Comparison of ENCODE assay signal across 8 cellular contexts in the genomic region with DNA sequence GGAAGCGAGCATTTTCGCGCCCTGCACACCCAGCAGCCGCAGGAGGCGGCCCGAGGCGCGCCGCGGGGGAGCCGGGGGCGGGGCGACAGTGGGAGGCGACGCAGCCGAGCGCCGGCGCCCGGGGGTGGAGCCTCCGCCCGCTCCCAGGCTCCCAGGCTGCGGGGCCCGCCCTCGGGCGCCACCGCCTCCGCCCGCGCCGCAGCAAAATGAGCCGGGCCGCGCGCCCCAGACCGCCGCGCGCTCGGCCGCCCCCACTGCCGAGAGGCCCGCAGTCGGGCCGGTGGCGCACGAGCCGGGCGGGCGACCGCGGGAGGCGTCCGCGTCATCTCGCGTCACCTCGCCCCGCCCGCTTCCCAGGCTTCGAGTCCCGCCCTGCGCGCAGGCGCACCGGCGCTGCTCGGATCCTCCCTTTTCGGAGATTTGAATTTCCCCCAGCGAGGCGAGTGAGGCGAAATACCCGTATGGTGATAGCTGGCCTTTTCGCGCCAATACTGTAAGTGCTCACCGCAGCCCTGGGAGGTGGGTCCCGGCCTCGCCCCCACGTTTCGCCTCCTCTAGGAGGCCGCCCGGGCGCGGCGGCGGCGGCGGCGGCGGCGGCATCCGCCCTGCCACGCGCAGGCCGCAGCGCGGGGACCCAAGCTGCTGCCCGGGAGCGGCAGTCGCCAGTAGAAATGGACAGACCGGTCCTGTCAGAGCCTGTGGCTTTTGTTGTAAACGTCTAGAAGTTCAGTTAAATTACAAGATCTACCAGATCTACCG. TPM values are rescaled to one million over a fixed set of nuclear protein-coding genes. Genes with fewer than 3 reads are reported as not detected.
DNase-seq lines count a peak whose midpoint lies in the region; ATAC-seq, FAIRE-seq and TF ChIP-seq lines count a peak whose summit lies in the region.

A gene with protein sequence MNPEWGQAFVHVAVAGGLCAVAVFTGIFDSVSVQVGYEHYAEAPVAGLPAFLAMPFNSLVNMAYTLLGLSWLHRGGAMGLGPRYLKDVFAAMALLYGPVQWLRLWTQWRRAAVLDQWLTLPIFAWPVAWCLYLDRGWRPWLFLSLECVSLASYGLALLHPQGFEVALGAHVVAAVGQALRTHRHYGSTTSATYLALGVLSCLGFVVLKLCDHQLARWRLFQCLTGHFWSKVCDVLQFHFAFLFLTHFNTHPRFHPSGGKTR (plus strand): TSS at position 387 of the 759 bp plus-strand sequence. CDS start 9,309 bp downstream, outside the sequence.

- peak within 1 kb of the TSS; percentile 82 to 88 for H3K4me3 ChIP-seq in kidney (ENCODE audit: low read length in 2 of 2)

- H3K36me3 ChIP-seq in kidney (ENCODE audit: control insufficient read depth in 1 of 2, insufficient read depth in 2 of 2, low read length in 2 of 2) = no peaks in the 10 kb centered on the region

- H3K9me3 ChIP-seq in kidney (ENCODE audit: control insufficient read depth in 1 of 2, low read length in 2 of 2) = no peaks in the 10 kb centered on the region

- H3K27ac ChIP-seq in kidney (ENCODE audit: low read depth in 2 of 2, low read length in 2 of 2) = peak within 1 kb of the TSS; percentile 99 to 100

- no peak for FAIRE-seq in kidney (lab: Jason Lieb, UNC)

- intact Hi-C loops in kidney (cut with DNase I) = no loop called here

- H3K9ac ChIP-seq in kidney (ENCODE audit: low read length in 2 of 2) = peak within 1 kb of the TSS; percentile 98

- H3K4me1 ChIP-seq in kidney (ENCODE audit: control insufficient read depth in 1 of 2, insufficient read depth in 1 of 2, low read depth in 1 of 2, low read length in 2 of 2) = peaks cover 19 to 31% of the 10 kb centered on the region in 2 donors

- TF ChIP-seq CTCF in kidney (IDR thresholded peaks at IDR 0.05; ENCODE audit: borderline replicate concordance, extremely low read depth, insufficient read depth) = no peak

- peak; percentile 54 for ATAC-seq in HG03432 (IDR thresholded peaks at IDR 0.05; ENCODE audit: unreplicated experiment)
- peak; percentile 53 to 59 for ATAC-seq in activated CD4-positive, CD25-positive, alpha-beta regulatory T cell treated with anti-CD3 and anti-CD28 coated beads, Interleukin-2, amount 50 U/mL, for 24 hours

- DNase-seq in AML-193 (lab: John Stamatoyannopoulos, UW) (peak; percentile 52 to 66), GM19238 (ENCODE audit: insufficient read length, low spot score) (peak; percentile 92), NCI-H446 (lab: John Stamatoyannopoulos, UW) (peak; percentile 78 to 94), cerebellar cortex (ENCODE audit: low spot score) (peak; percentile 82), kidney (peak; percentile 96)
- DNase-seq in stimulated activated CD4-positive, alpha-beta T cell treated with anti-CD3 and anti-CD28 coated beads, Interleukin-15, amount 100 ng/mL, for 1 hour (ENCODE audit: low read depth in 1 of 2, low spot score in 1 of 2) = peak; percentile 71 to 75

RNA-seq across cellular contexts. Expression of the gene that starts here (rescaled TPM):
- total RNA-seq in kidney = 9.6 TPM
- polyA plus RNA-seq in kidney (ENCODE audit: insufficient read depth, low read depth, low replicate concordance) = 12.4 TPM

Comparison
In these comparisons a context has a peak if more than half of its experiments do, and no peak if none do; other contexts are left out.
1. Peak in every context shown above with its lines: DNase-seq, ATAC-seq, H3K4me3 ChIP-seq and H3K27ac ChIP-seq.